In the genomic region with DNA sequence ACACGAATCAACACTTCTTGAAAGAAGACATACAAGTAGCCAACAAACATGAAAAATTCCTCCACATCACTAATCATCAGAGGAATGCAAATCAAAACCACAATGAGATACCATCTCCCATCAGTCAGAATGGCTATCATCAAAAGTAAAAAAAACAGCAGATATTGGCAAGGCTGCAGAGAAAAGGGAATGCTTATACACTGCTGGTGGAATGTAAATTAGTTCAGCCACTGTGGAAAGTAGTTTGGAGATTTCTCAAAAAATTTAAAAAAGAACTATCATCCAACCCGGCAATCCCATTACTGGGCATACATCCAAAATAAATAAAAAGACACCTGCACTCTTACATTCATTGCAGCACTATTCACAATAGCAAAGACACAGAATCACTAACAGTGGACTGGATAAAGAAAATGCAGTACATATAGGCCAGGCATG, we compare ENCODE assay signal across 1 cellular context.
TF ChIP-seq lines count a peak whose summit lies in the region.

No MANE protein-coding gene starts in this region.

TF ChIP-seq in HepG2, 621 proteins besides CTCF, POLR2A, EP300 and RAD21 (continued from another document):
- TF ChIP-seq, protein P1, sequence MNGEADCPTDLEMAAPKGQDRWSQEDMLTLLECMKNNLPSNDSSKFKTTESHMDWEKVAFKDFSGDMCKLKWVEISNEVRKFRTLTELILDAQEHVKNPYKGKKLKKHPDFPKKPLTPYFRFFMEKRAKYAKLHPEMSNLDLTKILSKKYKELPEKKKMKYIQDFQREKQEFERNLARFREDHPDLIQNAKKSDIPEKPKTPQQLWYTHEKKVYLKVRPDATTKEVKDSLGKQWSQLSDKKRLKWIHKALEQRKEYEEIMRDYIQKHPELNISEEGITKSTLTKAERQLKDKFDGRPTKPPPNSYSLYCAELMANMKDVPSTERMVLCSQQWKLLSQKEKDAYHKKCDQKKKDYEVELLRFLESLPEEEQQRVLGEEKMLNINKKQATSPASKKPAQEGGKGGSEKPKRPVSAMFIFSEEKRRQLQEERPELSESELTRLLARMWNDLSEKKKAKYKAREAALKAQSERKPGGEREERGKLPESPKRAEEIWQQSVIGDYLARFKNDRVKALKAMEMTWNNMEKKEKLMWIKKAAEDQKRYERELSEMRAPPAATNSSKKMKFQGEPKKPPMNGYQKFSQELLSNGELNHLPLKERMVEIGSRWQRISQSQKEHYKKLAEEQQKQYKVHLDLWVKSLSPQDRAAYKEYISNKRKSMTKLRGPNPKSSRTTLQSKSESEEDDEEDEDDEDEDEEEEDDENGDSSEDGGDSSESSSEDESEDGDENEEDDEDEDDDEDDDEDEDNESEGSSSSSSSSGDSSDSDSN (CRISPR knock-in tag; IDR thresholded peaks at IDR 0.05): no peak
- no peak for TF ChIP-seq TEAD3 (CRISPR knock-in tag; optimal IDR thresholded peaks at IDR 0.05; ENCODE audit: borderline replicate concordance)
- TF ChIP-seq ZNF484 (CRISPR knock-in tag; IDR thresholded peaks at IDR 0.05; ENCODE audit: borderline replicate concordance, low read depth): no peak
- no peak for TF ChIP-seq ZBTB38 (CRISPR knock-in tag; IDR thresholded peaks at IDR 0.05)
- TF ChIP-seq ADNP (CRISPR knock-in tag; IDR thresholded peaks at IDR 0.05): no peak
- TF ChIP-seq, protein P2, sequence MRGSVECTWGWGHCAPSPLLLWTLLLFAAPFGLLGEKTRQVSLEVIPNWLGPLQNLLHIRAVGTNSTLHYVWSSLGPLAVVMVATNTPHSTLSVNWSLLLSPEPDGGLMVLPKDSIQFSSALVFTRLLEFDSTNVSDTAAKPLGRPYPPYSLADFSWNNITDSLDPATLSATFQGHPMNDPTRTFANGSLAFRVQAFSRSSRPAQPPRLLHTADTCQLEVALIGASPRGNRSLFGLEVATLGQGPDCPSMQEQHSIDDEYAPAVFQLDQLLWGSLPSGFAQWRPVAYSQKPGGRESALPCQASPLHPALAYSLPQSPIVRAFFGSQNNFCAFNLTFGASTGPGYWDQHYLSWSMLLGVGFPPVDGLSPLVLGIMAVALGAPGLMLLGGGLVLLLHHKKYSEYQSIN (CRISPR knock-in tag; IDR thresholded peaks at IDR 0.05; ENCODE audit: borderline replicate concordance): no peak
